ENCODE assay signal across 24 cellular contexts in the genomic region with DNA sequence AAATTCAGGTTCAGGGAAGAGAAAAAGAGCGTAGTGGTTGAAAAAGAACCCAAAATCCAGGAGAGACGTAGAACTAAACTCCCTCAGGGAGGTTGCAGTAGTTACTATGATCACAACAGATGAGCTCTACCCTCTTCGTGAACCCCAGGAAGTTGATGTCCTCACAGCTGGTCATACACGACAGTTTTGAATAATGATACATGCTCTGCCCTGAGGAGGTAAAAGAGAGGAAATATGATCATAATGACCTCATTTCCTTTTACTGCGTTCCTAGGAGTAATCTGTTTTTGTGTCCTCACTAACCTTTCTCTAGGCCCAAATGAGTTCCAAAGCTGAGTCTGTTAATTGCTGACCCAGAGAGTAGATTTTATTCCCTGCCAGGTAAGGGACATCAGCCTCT. TPM values are rescaled to one million over a fixed set of nuclear protein-coding genes. Genes with fewer than 3 reads are reported as not detected.
DNase-seq lines count a peak whose midpoint lies in the region; ATAC-seq, FAIRE-seq and TF ChIP-seq lines count a peak whose summit lies in the region.
"Had no signal": no experiment of that assay in that cellular context is flagged by ENCODE, and none has a peak within 500 bp of the region (broad histone marks: within the 10 kb centered on the region; RNA-seq: fewer than 3 reads in every experiment).

No MANE protein-coding gene starts in this region.

- no peaks in the 10 kb centered on the region for H3K27me3 ChIP-seq in bronchial epithelial cell (ENCODE audit: control insufficient read depth, insufficient read depth, low read length)
- no peaks in the 10 kb centered on the region for H3K27me3 ChIP-seq in naive thymus-derived CD4-positive, alpha-beta T cell (ENCODE audit: control insufficient read depth in 2 of 2, insufficient read depth in 2 of 2, low read length in 2 of 2)
- H3K27me3 ChIP-seq: left lung, neutrophil had no signal

- DNase-seq in DMS53 (lab: John Stamatoyannopoulos, UW): peak; percentile 44
- DNase-seq in DMS53 treated with DMSO at 0.1 percent for 48 hours (lab: John Stamatoyannopoulos, UW; ENCODE audit: unreplicated experiment): no peak
- peak; percentile 87 for DNase-seq in M059J (ENCODE audit: low read depth)
- peak; percentile 69 for DNase-seq in bronchial epithelial cell (ENCODE audit: low read depth)
- DNase-seq in naive thymus-derived CD4-positive, alpha-beta T cell: no peak
- DNase-seq in HUDEP-2 (lab: John Stamatoyannopoulos, UW; ENCODE audit: unreplicated experiment in 76 of 76): no peak
- DNase-seq: 8988T; central memory CD4-positive, alpha-beta T cell; DND-41; effector CD8-positive, alpha-beta T cell; left lung; NCI-H1092; NCI-H82; right cardiac atrium; stimulated activated naive CD8-positive, alpha-beta T cell treated with anti-CD3 and anti-CD28 coated beads, Interleukin-15, Interleukin-2, amounts not matched to agents 100 U/mL and 50 U/mL, for 24 hours; trophoblast cell had no signal

- CTCF ChIA-PET in naive thymus-derived CD4-positive, alpha-beta T cell (lab: Charles Lee): no interaction called here

- H3K9me3 ChIP-seq in naive thymus-derived CD4-positive, alpha-beta T cell (ENCODE audit: control insufficient read depth in 2 of 3, low read length in 3 of 3): no peaks in the 10 kb centered on the region
- H3K9me3 ChIP-seq: left lung, neutrophil had no signal

- peaks cover 3 to 49% (median 12%) of the 10 kb centered on the region in 5 donors for H3K27me3 Mint-ChIP-seq in naive thymus-derived CD4-positive, alpha-beta T cell

- no peak for TF ChIP-seq CTCF in bronchial epithelial cell (IDR thresholded peaks at IDR 0.05; ENCODE audit: insufficient read depth, low read length, severe bottlenecking)

- H3K4me1 Mint-ChIP-seq in naive thymus-derived CD4-positive, alpha-beta T cell: peaks cover 0 to 15% (median 0%) of the 10 kb centered on the region in 7 donors

- no peak overlapping the region for H3K4me3 ChIP-seq in bronchial epithelial cell (ENCODE audit: low read depth, low read length)
- no peak overlapping the region for H3K4me3 ChIP-seq in naive thymus-derived CD4-positive, alpha-beta T cell (ENCODE audit: low read length)
- H3K4me3 ChIP-seq: left lung had no signal

- intact Hi-C loops in naive thymus-derived CD4-positive, alpha-beta T cell (cut with micrococcal nuclease): no loop called here

- no peak for FAIRE-seq in bronchial epithelial cell (lab: Jason Lieb, UNC)

- H3K36me3 ChIP-seq in bronchial epithelial cell (ENCODE audit: control insufficient read depth, insufficient read depth, low read length): no peaks in the 10 kb centered on the region
- H3K36me3 ChIP-seq in naive thymus-derived CD4-positive, alpha-beta T cell (ENCODE audit: control insufficient read depth in 2 of 3, insufficient read depth in 3 of 3, low read length in 3 of 3): no peaks in the 10 kb centered on the region
- H3K36me3 ChIP-seq: left lung, neutrophil had no signal

- H3K4me1 ChIP-seq in naive thymus-derived CD4-positive, alpha-beta T cell (ENCODE audit: control insufficient read depth in 2 of 2, insufficient read depth in 2 of 2, low read length in 2 of 2): no peaks in the 10 kb centered on the region
- H3K4me1 ChIP-seq: left lung had no signal

- H3K27ac Mint-ChIP-seq in naive thymus-derived CD4-positive, alpha-beta T cell: peak overlapping the region in 1 of 9 donors; percentile 4
- H3K27ac Mint-ChIP-seq: activated T-helper 2 cell treated with anti-CD3 and anti-CD28 coated beads, Interferon-gamma antibody, Interleukin-2, Interleukin-4, amounts not matched to agents 10 μg/mL and 5 μg/mL and 100 μg/mL, durations not matched to agents 14 hours and 24 hours and 36 hours had no signal

- POLR2A ChIA-PET in naive thymus-derived CD4-positive, alpha-beta T cell (lab: Charles Lee): no interaction called here

- H3K9me3 Mint-ChIP-seq in naive thymus-derived CD4-positive, alpha-beta T cell: peaks cover 0 to 5% (median 2%) of the 10 kb centered on the region in 11 donors
- H3K9me3 Mint-ChIP-seq: activated T-helper 2 cell treated with anti-CD3 and anti-CD28 coated beads, Interferon-gamma antibody, Interleukin-2, Interleukin-4, amounts not matched to agents 10 μg/mL and 5 μg/mL and 100 μg/mL, durations not matched to agents 14 hours and 24 hours and 36 hours had no signal

- H3K36me3 Mint-ChIP-seq in naive thymus-derived CD4-positive, alpha-beta T cell: no peaks in the 10 kb centered on the region

- peak; percentile 63 for ATAC-seq in naive thymus-derived CD4-positive, alpha-beta T cell
- ATAC-seq in HG02870 (IDR thresholded peaks at IDR 0.05; ENCODE audit: unreplicated experiment) (no peak), GM21825 (IDR thresholded peaks at IDR 0.05; ENCODE audit: unreplicated experiment) (no peak)
- ATAC-seq: left lung; right cardiac atrium; stimulated activated naive CD8-positive, alpha-beta T cell treated with anti-CD3 and anti-CD28 coated beads, Interleukin-15, Interleukin-2, amounts not matched to agents 100 U/mL and 50 U/mL, for 24 hours had no signal

- H3K27ac ChIP-seq in naive thymus-derived CD4-positive, alpha-beta T cell (ENCODE audit: low read depth, low read length): no peak overlapping the region
- H3K27ac ChIP-seq: left lung, neutrophil had no signal

- H3K4me3 Mint-ChIP-seq in naive thymus-derived CD4-positive, alpha-beta T cell: no peak overlapping the region

RNA-seq across cellular contexts. Expression of gene PATE2, which starts 1.3 kb away (rescaled TPM):
- not detected in 2 replicates for total RNA-seq in M059J (2014; rRNA removed; shearing (Covaris generic))
- total RNA-seq in bronchial epithelial cell: not detected in 2 replicates
- not detected for total RNA-seq in naive thymus-derived CD4-positive, alpha-beta T cell
- not detected for polyA plus RNA-seq in naive thymus-derived CD4-positive, alpha-beta T cell
- total RNA-seq: activated CD8-positive, alpha-beta memory T cell treated with anti-CD3 and anti-CD28 coated beads for 36 hours; activated T-helper 2 cell treated with anti-CD3 and anti-CD28 coated beads, Interferon-gamma antibody, Interleukin-2, Interleukin-4, amounts not matched to agents 10 μg/mL and 5 μg/mL and 100 μg/mL, durations not matched to agents 14 hours and 24 hours and 36 hours; fibroblast of villous mesenchyme; left lung; mucosa of gallbladder; right cardiac atrium; T-helper 1 cell treated with Interleukin-12 subunit alpha and Interleukin-12 subunit beta and Interleukin-4 antibody, amounts not matched to agents 30 ng/mL and 1 ng/mL, for 36 hours had no signal
- polyA plus RNA-seq: right cardiac atrium had no signal

RNA-seq across cellular contexts. Expression of gene PATE3, which starts 10.6 kb away (rescaled TPM):
- not detected in 2 replicates for total RNA-seq in M059J (2014; rRNA removed; shearing (Covaris generic))
- total RNA-seq in bronchial epithelial cell: not detected in 2 replicates
- not detected for total RNA-seq in naive thymus-derived CD4-positive, alpha-beta T cell
- not detected for polyA plus RNA-seq in naive thymus-derived CD4-positive, alpha-beta T cell
- total RNA-seq: activated CD8-positive, alpha-beta memory T cell treated with anti-CD3 and anti-CD28 coated beads for 36 hours; activated T-helper 2 cell treated with anti-CD3 and anti-CD28 coated beads, Interferon-gamma antibody, Interleukin-2, Interleukin-4, amounts not matched to agents 10 μg/mL and 5 μg/mL and 100 μg/mL, durations not matched to agents 14 hours and 24 hours and 36 hours; fibroblast of villous mesenchyme; left lung; mucosa of gallbladder; right cardiac atrium; T-helper 1 cell treated with Interleukin-12 subunit alpha and Interleukin-12 subunit beta and Interleukin-4 antibody, amounts not matched to agents 30 ng/mL and 1 ng/mL, for 36 hours had no signal
- polyA plus RNA-seq: right cardiac atrium had no signal

RNA-seq across cellular contexts. Expression of gene PATE1, which starts 31.2 kb away (rescaled TPM):
- total RNA-seq in M059J (2014; rRNA removed; shearing (Covaris generic)): not detected in 2 replicates
- total RNA-seq in bronchial epithelial cell: not detected in 2 replicates
- not detected for total RNA-seq in naive thymus-derived CD4-positive, alpha-beta T cell
- not detected for polyA plus RNA-seq in naive thymus-derived CD4-positive, alpha-beta T cell
- total RNA-seq: activated CD8-positive, alpha-beta memory T cell treated with anti-CD3 and anti-CD28 coated beads for 36 hours; activated T-helper 2 cell treated with anti-CD3 and anti-CD28 coated beads, Interferon-gamma antibody, Interleukin-2, Interleukin-4, amounts not matched to agents 10 μg/mL and 5 μg/mL and 100 μg/mL, durations not matched to agents 14 hours and 24 hours and 36 hours; fibroblast of villous mesenchyme; left lung; mucosa of gallbladder; right cardiac atrium; T-helper 1 cell treated with Interleukin-12 subunit alpha and Interleukin-12 subunit beta and Interleukin-4 antibody, amounts not matched to agents 30 ng/mL and 1 ng/mL, for 36 hours had no signal
- polyA plus RNA-seq: right cardiac atrium had no signal

RNA-seq across cellular contexts. Expression of gene PATE4, which starts 55.8 kb away (rescaled TPM):
- not detected in 2 replicates for total RNA-seq in M059J (2014; rRNA removed; shearing (Covaris generic))
- not detected in 2 replicates for total RNA-seq in bronchial epithelial cell
- not detected for total RNA-seq in naive thymus-derived CD4-positive, alpha-beta T cell
- not detected for polyA plus RNA-seq in naive thymus-derived CD4-positive, alpha-beta T cell
- total RNA-seq: activated CD8-positive, alpha-beta memory T cell treated with anti-CD3 and anti-CD28 coated beads for 36 hours; activated T-helper 2 cell treated with anti-CD3 and anti-CD28 coated beads, Interferon-gamma antibody, Interleukin-2, Interleukin-4, amounts not matched to agents 10 μg/mL and 5 μg/mL and 100 μg/mL, durations not matched to agents 14 hours and 24 hours and 36 hours; fibroblast of villous mesenchyme; left lung; mucosa of gallbladder; right cardiac atrium; T-helper 1 cell treated with Interleukin-12 subunit alpha and Interleukin-12 subunit beta and Interleukin-4 antibody, amounts not matched to agents 30 ng/mL and 1 ng/mL, for 36 hours had no signal
- polyA plus RNA-seq: right cardiac atrium had no signal

Comparison
In these comparisons a context has a peak if more than half of its experiments do, and no peak if none do; other contexts are left out.
1. DNase-seq: peak in DMS53 (single experiment), M059J (single experiment) and bronchial epithelial cell (single experiment); none in DMS53 treated with DMSO at 0.1 percent for 48 hours (single experiment), naive thymus-derived CD4-positive, alpha-beta T cell (0 of 9) and HUDEP-2 (0 of 76).